In the genomic region with DNA sequence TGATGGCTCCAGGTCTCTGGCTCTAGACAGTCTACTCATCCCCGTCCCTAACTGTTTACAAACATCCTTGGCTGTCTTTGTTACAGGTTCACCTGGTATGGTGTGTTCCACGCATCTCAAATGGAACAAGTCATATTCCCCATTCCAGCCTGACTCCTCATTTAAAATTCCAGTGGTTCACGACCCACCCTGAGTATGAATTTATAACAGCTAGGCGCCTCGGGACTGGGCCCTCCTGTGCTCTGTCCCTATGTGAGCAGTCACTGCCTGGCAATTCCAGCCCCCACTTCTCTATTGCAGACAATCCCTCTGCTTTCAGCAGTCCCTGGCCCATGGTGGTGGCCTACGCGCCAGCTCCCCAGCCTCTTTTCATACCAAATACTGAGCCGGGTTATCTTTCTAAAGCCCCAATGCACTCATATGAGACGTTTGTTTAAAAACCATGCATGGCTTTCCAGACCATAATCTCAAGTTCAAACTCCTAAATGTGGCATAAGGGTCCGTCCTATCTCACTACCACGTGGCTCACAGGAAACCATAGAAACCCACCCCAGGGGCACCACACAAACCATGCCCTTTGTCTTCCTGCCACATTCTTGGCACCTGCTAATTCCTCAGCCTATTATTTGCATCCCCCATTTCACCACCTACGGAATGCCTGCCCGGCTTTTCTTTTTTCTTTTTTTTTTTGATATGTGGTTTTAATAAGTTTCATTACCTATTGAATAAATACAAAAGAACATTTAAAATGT, we compare ENCODE assay signal across 1 cellular context.
TF ChIP-seq lines count a peak whose summit lies in the region.

No MANE protein-coding gene starts in this region.

TF ChIP-seq in GM12878, 131 proteins besides CTCF, POLR2A, EP300 and RAD21:
- TF ChIP-seq, protein P1, sequence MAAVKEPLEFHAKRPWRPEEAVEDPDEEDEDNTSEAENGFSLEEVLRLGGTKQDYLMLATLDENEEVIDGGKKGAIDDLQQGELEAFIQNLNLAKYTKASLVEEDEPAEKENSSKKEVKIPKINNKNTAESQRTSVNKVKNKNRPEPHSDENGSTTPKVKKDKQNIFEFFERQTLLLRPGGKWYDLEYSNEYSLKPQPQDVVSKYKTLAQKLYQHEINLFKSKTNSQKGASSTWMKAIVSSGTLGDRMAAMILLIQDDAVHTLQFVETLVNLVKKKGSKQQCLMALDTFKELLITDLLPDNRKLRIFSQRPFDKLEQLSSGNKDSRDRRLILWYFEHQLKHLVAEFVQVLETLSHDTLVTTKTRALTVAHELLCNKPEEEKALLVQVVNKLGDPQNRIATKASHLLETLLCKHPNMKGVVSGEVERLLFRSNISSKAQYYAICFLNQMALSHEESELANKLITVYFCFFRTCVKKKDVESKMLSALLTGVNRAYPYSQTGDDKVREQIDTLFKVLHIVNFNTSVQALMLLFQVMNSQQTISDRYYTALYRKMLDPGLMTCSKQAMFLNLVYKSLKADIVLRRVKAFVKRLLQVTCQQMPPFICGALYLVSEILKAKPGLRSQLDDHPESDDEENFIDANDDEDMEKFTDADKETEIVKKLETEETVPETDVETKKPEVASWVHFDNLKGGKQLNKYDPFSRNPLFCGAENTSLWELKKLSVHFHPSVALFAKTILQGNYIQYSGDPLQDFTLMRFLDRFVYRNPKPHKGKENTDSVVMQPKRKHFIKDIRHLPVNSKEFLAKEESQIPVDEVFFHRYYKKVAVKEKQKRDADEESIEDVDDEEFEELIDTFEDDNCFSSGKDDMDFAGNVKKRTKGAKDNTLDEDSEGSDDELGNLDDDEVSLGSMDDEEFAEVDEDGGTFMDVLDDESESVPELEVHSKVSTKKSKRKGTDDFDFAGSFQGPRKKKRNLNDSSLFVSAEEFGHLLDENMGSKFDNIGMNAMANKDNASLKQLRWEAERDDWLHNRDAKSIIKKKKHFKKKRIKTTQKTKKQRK (IDR thresholded peaks at IDR 0.05; ENCODE audit: low read depth, low read length), result no peak
- TF ChIP-seq FOXM1 (IDR thresholded peaks at IDR 0.05; ENCODE audit: low read depth, low read length) (no peak), MYB (IDR thresholded peaks at IDR 0.05; ENCODE audit: borderline replicate concordance, low read depth, low read length) (no peak), CBX3 (IDR thresholded peaks at IDR 0.05; ENCODE audit: borderline replicate concordance, low read depth) (no peak), BHLHE40 (IDR thresholded peaks at IDR 0.05; ENCODE audit: borderline replicate concordance in 1 of 2, low read depth in 2 of 2, low read length in 1 of 2) (no peak), ZZZ3 (IDR thresholded peaks at IDR 0.05; ENCODE audit: control insufficient read depth, insufficient read length, low read depth) (no peak), TAF1 (IDR thresholded peaks at IDR 0.05; ENCODE audit: borderline replicate concordance, low read depth, low read length) (no peak), POU2F2 (IDR thresholded peaks at IDR 0.05; ENCODE audit: borderline replicate concordance, low read depth, low read length) (no peak), ATF7 (IDR thresholded peaks at IDR 0.05; ENCODE audit: low read depth) (no peak), PML (IDR thresholded peaks at IDR 0.05; ENCODE audit: low read length) (no peak)
- TF ChIP-seq, protein P2, sequence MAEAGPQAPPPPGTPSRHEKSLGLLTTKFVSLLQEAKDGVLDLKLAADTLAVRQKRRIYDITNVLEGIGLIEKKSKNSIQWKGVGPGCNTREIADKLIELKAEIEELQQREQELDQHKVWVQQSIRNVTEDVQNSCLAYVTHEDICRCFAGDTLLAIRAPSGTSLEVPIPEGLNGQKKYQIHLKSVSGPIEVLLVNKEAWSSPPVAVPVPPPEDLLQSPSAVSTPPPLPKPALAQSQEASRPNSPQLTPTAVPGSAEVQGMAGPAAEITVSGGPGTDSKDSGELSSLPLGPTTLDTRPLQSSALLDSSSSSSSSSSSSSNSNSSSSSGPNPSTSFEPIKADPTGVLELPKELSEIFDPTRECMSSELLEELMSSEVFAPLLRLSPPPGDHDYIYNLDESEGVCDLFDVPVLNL (IDR thresholded peaks at IDR 0.05; ENCODE audit: low read depth, low read length), result no peak
- TF ChIP-seq, protein P3, sequence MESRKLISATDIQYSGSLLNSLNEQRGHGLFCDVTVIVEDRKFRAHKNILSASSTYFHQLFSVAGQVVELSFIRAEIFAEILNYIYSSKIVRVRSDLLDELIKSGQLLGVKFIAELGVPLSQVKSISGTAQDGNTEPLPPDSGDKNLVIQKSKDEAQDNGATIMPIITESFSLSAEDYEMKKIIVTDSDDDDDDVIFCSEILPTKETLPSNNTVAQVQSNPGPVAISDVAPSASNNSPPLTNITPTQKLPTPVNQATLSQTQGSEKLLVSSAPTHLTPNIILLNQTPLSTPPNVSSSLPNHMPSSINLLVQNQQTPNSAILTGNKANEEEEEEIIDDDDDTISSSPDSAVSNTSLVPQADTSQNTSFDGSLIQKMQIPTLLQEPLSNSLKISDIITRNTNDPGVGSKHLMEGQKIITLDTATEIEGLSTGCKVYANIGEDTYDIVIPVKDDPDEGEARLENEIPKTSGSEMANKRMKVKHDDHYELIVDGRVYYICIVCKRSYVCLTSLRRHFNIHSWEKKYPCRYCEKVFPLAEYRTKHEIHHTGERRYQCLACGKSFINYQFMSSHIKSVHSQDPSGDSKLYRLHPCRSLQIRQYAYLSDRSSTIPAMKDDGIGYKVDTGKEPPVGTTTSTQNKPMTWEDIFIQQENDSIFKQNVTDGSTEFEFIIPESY (IDR thresholded peaks at IDR 0.05), result no peak
- TF ChIP-seq, protein P4, sequence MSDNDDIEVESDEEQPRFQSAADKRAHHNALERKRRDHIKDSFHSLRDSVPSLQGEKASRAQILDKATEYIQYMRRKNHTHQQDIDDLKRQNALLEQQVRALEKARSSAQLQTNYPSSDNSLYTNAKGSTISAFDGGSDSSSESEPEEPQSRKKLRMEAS (IDR thresholded peaks at IDR 0.05; ENCODE audit: low read depth, low read length), result no peak
- TF ChIP-seq, protein P5, sequence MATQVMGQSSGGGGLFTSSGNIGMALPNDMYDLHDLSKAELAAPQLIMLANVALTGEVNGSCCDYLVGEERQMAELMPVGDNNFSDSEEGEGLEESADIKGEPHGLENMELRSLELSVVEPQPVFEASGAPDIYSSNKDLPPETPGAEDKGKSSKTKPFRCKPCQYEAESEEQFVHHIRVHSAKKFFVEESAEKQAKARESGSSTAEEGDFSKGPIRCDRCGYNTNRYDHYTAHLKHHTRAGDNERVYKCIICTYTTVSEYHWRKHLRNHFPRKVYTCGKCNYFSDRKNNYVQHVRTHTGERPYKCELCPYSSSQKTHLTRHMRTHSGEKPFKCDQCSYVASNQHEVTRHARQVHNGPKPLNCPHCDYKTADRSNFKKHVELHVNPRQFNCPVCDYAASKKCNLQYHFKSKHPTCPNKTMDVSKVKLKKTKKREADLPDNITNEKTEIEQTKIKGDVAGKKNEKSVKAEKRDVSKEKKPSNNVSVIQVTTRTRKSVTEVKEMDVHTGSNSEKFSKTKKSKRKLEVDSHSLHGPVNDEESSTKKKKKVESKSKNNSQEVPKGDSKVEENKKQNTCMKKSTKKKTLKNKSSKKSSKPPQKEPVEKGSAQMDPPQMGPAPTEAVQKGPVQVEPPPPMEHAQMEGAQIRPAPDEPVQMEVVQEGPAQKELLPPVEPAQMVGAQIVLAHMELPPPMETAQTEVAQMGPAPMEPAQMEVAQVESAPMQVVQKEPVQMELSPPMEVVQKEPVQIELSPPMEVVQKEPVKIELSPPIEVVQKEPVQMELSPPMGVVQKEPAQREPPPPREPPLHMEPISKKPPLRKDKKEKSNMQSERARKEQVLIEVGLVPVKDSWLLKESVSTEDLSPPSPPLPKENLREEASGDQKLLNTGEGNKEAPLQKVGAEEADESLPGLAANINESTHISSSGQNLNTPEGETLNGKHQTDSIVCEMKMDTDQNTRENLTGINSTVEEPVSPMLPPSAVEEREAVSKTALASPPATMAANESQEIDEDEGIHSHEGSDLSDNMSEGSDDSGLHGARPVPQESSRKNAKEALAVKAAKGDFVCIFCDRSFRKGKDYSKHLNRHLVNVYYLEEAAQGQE (IDR thresholded peaks at IDR 0.05; ENCODE audit: low read depth, low read length), result no peak
- TF ChIP-seq, protein P6, sequence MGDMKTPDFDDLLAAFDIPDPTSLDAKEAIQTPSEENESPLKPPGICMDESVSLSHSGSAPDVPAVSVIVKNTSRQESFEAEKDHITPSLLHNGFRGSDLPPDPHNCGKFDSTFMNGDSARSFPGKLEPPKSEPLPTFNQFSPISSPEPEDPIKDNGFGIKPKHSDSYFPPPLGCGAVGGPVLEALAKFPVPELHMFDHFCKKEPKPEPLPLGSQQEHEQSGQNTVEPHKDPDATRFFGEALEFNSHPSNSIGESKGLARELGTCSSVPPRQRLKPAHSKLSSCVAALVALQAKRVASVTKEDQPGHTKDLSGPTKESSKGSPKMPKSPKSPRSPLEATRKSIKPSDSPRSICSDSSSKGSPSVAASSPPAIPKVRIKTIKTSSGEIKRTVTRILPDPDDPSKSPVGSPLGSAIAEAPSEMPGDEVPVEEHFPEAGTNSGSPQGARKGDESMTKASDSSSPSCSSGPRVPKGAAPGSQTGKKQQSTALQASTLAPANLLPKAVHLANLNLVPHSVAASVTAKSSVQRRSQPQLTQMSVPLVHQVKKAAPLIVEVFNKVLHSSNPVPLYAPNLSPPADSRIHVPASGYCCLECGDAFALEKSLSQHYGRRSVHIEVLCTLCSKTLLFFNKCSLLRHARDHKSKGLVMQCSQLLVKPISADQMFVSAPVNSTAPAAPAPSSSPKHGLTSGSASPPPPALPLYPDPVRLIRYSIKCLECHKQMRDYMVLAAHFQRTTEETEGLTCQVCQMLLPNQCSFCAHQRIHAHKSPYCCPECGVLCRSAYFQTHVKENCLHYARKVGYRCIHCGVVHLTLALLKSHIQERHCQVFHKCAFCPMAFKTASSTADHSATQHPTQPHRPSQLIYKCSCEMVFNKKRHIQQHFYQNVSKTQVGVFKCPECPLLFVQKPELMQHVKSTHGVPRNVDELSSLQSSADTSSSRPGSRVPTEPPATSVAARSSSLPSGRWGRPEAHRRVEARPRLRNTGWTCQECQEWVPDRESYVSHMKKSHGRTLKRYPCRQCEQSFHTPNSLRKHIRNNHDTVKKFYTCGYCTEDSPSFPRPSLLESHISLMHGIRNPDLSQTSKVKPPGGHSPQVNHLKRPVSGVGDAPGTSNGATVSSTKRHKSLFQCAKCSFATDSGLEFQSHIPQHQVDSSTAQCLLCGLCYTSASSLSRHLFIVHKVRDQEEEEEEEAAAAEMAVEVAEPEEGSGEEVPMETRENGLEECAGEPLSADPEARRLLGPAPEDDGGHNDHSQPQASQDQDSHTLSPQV (IDR thresholded peaks at IDR 0.05), result no peak
- TF ChIP-seq, protein P7, sequence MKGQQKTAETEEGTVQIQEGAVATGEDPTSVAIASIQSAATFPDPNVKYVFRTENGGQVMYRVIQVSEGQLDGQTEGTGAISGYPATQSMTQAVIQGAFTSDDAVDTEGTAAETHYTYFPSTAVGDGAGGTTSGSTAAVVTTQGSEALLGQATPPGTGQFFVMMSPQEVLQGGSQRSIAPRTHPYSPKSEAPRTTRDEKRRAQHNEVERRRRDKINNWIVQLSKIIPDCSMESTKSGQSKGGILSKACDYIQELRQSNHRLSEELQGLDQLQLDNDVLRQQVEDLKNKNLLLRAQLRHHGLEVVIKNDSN (IDR thresholded peaks at IDR 0.05; ENCODE audit: borderline replicate concordance, extremely low read length, insufficient read depth, low read depth, low read length), result no peak
